Comparison of ENCODE assay signal across 8 cellular contexts in genomic region chr15:20290606-20291005, GRCh38.
A peak's percentile ranks its signal among the peaks of the same experiment; 100 is the strongest.
DNase-seq lines count a peak whose midpoint lies in the region; ATAC-seq and TF ChIP-seq lines count a peak whose summit lies in the region.
"Not testable (repeated sequence)": the region's sequence is repeated elsewhere in the genome, so short reads cannot be mapped to it uniquely, and the experiment has no call there.

No MANE protein-coding gene starts in this region.

- H3K9me3 ChIP-seq in Peyer's patch, upper lobe of right lung: not testable (repeated sequence)
- peaks cover 0 to 25% (median 8%) of the 10 kb centered on the region in 8 donors for H3K9me3 ChIP-seq in spleen

- CTCF ChIA-PET in activated CD8-positive, alpha-beta memory T cell treated with anti-CD3 and anti-CD28 coated beads, Interleukin-2, amount 10 ng/mL, durations not matched to agents 7 days and 5 days (lab: Charles Lee) = not testable (repeated sequence)

- H3K27me3 ChIP-seq in Peyer's patch; spleen (replicated peaks in 1 of 7); upper lobe of right lung: not testable (repeated sequence)

- H3K36me3 Mint-ChIP-seq in activated CD8-positive, alpha-beta memory T cell treated with anti-CD3 and anti-CD28 coated beads, Interleukin-2, amount 10 ng/mL, durations not matched to agents 7 days and 5 days; natural killer cell: not testable (repeated sequence)

- 81 to 87% (median 82%) methylated on average over 11 of the region's 11 CpGs for WGBS in spleen, 5 donors

- not testable (repeated sequence) for H3K27ac ChIP-seq in Peyer's patch, spleen, upper lobe of right lung

- not testable (repeated sequence) for H3K27ac Mint-ChIP-seq in activated CD8-positive, alpha-beta memory T cell treated with anti-CD3 and anti-CD28 coated beads, Interleukin-2, amount 10 ng/mL, durations not matched to agents 7 days and 5 days; natural killer cell

- H3K4me3 Mint-ChIP-seq in activated CD8-positive, alpha-beta memory T cell treated with anti-CD3 and anti-CD28 coated beads, Interleukin-2, amount 10 ng/mL, durations not matched to agents 7 days and 5 days; natural killer cell: not testable (repeated sequence)

- intact Hi-C loops in natural killer cell (cut with micrococcal nuclease); spleen (cut with DNase I; ENCODE audit: low total_unique reads); upper lobe of right lung (cut with DNase I): not testable (repeated sequence)

- peak in 2 of 3 donors; percentile 15 to 28 for DNase-seq in Peyer's patch
- peak; percentile 23 for DNase-seq in activated CD8-positive, alpha-beta memory T cell treated with anti-CD3 and anti-CD28 coated beads, Interleukin-2, amount 10 ng/mL, durations not matched to agents 7 days and 5 days
- DNase-seq in activated naive CD4-positive, alpha-beta T cell treated with Interleukin-2 at 50 U/mL for 16 hours = peak; percentile 0
- peak; percentile 23 for DNase-seq in ecto neural progenitor cell (ENCODE audit: low spot score)
- DNase-seq in islet precursor cell = peak; percentile 22
- peak; percentile 15 for DNase-seq in natural killer cell
- DNase-seq in spleen = peak; percentile 60
- peak; percentile 63 for DNase-seq in upper lobe of right lung

- H3K9me3 Mint-ChIP-seq in activated CD8-positive, alpha-beta memory T cell treated with anti-CD3 and anti-CD28 coated beads, Interleukin-2, amount 10 ng/mL, durations not matched to agents 7 days and 5 days (ENCODE audit: low read depth); natural killer cell: not testable (repeated sequence)

- TF ChIP-seq POLR2A in Peyer's patch (IDR thresholded peaks at IDR 0.05); spleen (IDR thresholded peaks at IDR 0.05): not testable (repeated sequence)

- not testable (repeated sequence) for H3K36me3 ChIP-seq in Peyer's patch, spleen, upper lobe of right lung

- not testable (repeated sequence) for H3K4me1 Mint-ChIP-seq in activated CD8-positive, alpha-beta memory T cell treated with anti-CD3 and anti-CD28 coated beads, Interleukin-2, amount 10 ng/mL, durations not matched to agents 7 days and 5 days; natural killer cell

- ATAC-seq in activated CD8-positive, alpha-beta memory T cell treated with anti-CD3 and anti-CD28 coated beads, Interleukin-2, amount 10 ng/mL, durations not matched to agents 7 days and 5 days; natural killer cell; upper lobe of right lung: not testable (repeated sequence)

- not testable (repeated sequence) for H3K4me1 ChIP-seq in Peyer's patch, spleen, upper lobe of right lung

- not testable (repeated sequence) for H3K27me3 Mint-ChIP-seq in activated CD8-positive, alpha-beta memory T cell treated with anti-CD3 and anti-CD28 coated beads, Interleukin-2, amount 10 ng/mL, durations not matched to agents 7 days and 5 days; natural killer cell (ENCODE audit: low read depth in 2 of 2)

- H3K4me3 ChIP-seq in Peyer's patch, spleen, upper lobe of right lung: not testable (repeated sequence)

- not testable (repeated sequence) for TF ChIP-seq CTCF in Peyer's patch (IDR thresholded peaks at IDR 0.05); natural killer cell (IDR thresholded peaks at IDR 0.05); spleen (IDR thresholded peaks at IDR 0.05 in 8 of 11, conservative IDR thresholded peaks at IDR 0.05 in 3 of 11); upper lobe of right lung (IDR thresholded peaks at IDR 0.05)

Comparison
In these comparisons a context has a peak if more than half of its experiments do, and no peak if none do; other contexts are left out.
1. DNase-seq: peak in every context shown above with its lines; median percentile 63 in upper lobe of right lung; 60 in spleen; 23 in activated CD8-positive, alpha-beta memory T cell treated with anti-CD3 and anti-CD28 coated beads, Interleukin-2, amount 10 ng/mL, durations not matched to agents 7 days and 5 days; 23 in ecto neural progenitor cell; 22 in islet precursor cell; 22 in Peyer's patch; 15 in natural killer cell; 0 in activated naive CD4-positive, alpha-beta T cell treated with Interleukin-2 at 50 U/mL for 16 hours.